ENCODE assay signal across 8 cellular contexts in genomic region chr20:51306521-51307358, GRCh38.
DNase-seq lines count a peak whose midpoint lies in the region; TF ChIP-seq lines count a peak whose summit lies in the region.

No MANE protein-coding gene starts in this region.

- TF ChIP-seq CTCF in fibroblast of the aortic adventitia (IDR thresholded peaks at IDR 0.05; ENCODE audit: insufficient read depth, low read length) = peak; percentile 90
- peak; percentile 84 to 88 (median 87) for TF ChIP-seq CTCF in testis (IDR thresholded peaks at IDR 0.05)

- H3K27ac ChIP-seq in testis = no peak overlapping the region

- DNase-seq in NCI-H524 (lab: John Stamatoyannopoulos, UW) = peak; percentile 52 to 75
- DNase-seq in NCI-H524 treated with DMSO at 0.1 percent for 48 hours (lab: John Stamatoyannopoulos, UW) = no peak
- DNase-seq in HuH-7 (ENCODE audit: low spot score) = peak; percentile 87
- DNase-seq in RKO (ENCODE audit: low spot score) = peak; percentile 65
- peak; percentile 50 for DNase-seq in activated T-helper 1 cell treated with Interleukin-2 at 50 U/mL for 16 hours (ENCODE audit: low read depth)
- DNase-seq in fibroblast of the aortic adventitia (ENCODE audit: low read depth) = peak; percentile 67
- peak in 52 of 56 donors; percentile 10 to 86 (median 57) for DNase-seq in nucleus accumbens (lab: John Stamatoyannopoulos, UW)
- peak; percentile 89 for DNase-seq in testis

- no peaks in the 10 kb centered on the region for H3K27me3 ChIP-seq in testis

- no peaks in the 10 kb centered on the region for H3K9me3 ChIP-seq in testis

- 28 to 41% methylated on average over 16 to 29 of the region's 29 CpGs for WGBS in testis, 2 donors

- intact Hi-C loops in testis (cut with DNase I; ENCODE audit: low total_unique reads) = loop anchor here (5.0 kb wide), 1 partner anchor 319 kb away; no protein-coding TSS in a partner anchor

- H3K4me3 ChIP-seq in fibroblast of the aortic adventitia (ENCODE audit: low read depth, low read length) = no peak overlapping the region
- peak overlapping the region in 1 of 2 donors; percentile 4 for H3K4me3 ChIP-seq in testis

- no peaks in the 10 kb centered on the region for H3K36me3 ChIP-seq in testis (ENCODE audit: low read depth, missing control alignments)

- TF ChIP-seq POLR2A in testis (IDR thresholded peaks at IDR 0.05) = no peak

- peaks cover 7% of the 10 kb centered on the region for H3K4me1 ChIP-seq in testis
